In the genomic region with DNA sequence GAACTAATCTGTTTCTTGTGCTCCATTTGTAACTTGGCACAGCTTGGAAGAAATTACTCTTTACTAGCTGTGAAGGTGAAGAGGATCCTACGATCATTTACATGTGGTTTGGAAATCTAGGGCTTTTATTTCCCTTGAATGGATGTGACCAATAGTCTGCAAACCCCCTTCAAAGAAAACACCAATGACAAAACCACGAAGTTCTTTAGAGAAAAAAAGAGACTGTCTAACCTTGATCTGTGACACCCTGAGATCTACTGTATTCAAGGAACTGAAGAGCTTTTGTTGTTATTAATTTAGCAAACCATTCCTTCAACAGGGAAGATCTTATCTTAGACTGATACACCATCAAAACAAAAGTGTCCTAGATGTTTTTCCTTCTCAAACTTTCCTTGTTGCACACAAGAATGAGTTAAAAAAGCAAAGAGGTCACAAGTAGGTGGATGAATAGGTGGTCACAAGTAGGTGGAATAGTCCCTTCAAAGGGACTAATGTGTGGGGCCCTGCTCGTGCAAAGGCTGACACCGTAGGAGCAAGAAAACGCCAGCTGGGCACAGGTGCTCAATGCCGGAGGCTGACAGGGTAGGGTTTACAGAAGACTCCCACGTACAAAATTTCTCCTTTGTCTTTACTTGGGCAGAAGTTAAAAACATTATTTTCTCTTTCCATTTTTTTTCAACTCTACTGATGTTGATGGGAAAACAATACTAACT, we compare ENCODE assay signal across 17 cellular contexts.
A peak's percentile ranks its signal among the peaks of the same experiment; 100 is the strongest.
DNase-seq lines count a peak whose midpoint lies in the region; ATAC-seq and TF ChIP-seq lines count a peak whose summit lies in the region.
"Had no signal": no experiment of that assay in that cellular context is flagged by ENCODE, and none has a peak within 500 bp of the region (broad histone marks: within the 10 kb centered on the region; RNA-seq: fewer than 3 reads in every experiment).

No MANE protein-coding gene starts in this region.

- no peaks in the 10 kb centered on the region for H3K9me2 ChIP-seq in SK-N-SH

- CTCF ChIA-PET in SK-N-SH (lab: Yijun Ruan, JAX) = interaction anchor here (0.7 to 1.3 kb wide), 2 partner anchors 12 to 28 kb away, joined by 3 read pairs; no protein-coding TSS in a partner anchor

- ATAC-seq in SK-N-SH treated with all-trans-retinoic acid at 6 μM for 48 hours = no peak
- ATAC-seq in effector memory CD8-positive, alpha-beta T cell (replicated peaks) = peak; percentile 27
- no peak for ATAC-seq in GM19023 (IDR thresholded peaks at IDR 0.05; ENCODE audit: unreplicated experiment)
- ATAC-seq in HG03354 (IDR thresholded peaks at IDR 0.05; ENCODE audit: poor library complexity, severe bottlenecking, unreplicated experiment) = no peak

- H3K36me3 ChIP-seq in SK-N-SH (replicated peaks in 1 of 2; ENCODE audit: control insufficient read depth in 1 of 2, insufficient read depth in 2 of 2, low read length in 1 of 2) (peaks cover 49 to 75% of the 10 kb centered on the region in 2 experiments), SK-N-MC (ENCODE audit: insufficient read depth, low read length) (peaks cover 23% of the 10 kb centered on the region), osteoblast (ENCODE audit: insufficient read depth, low read length) (peaks cover 36% of the 10 kb centered on the region)
- H3K36me3 ChIP-seq: ovary had no signal

- H3K27ac ChIP-seq in SK-N-SH (ENCODE audit: low read depth in 2 of 2, low read length in 1 of 2) (peak overlapping the region; percentile 77 to 89; a peak in 3 of 4 replicates), SK-N-MC (peak overlapping the region; percentile 22; the same call in 1 of the 2 replicates), osteoblast (ENCODE audit: low read depth, low read length) (peak overlapping the region; percentile 85)
- H3K27ac ChIP-seq: 22Rv1, ovary had no signal

- H3K9me3 ChIP-seq in SK-N-SH (no peaks in the 10 kb centered on the region), SK-N-MC (ENCODE audit: low read depth, low read length) (no peaks in the 10 kb centered on the region), osteoblast (ENCODE audit: low read depth, low read length) (no peaks in the 10 kb centered on the region)
- H3K9me3 ChIP-seq: ovary, sigmoid colon had no signal

- TF ChIP-seq CTCF in SK-N-SH (IDR thresholded peaks at IDR 0.05) (no peak), osteoblast (IDR thresholded peaks at IDR 0.05; ENCODE audit: extremely low read depth, low read depth, low read length) (no peak)

- DNase-seq in SK-N-SH (no peak), SK-N-MC (ENCODE audit: low read depth, low spot score) (no peak), osteoblast (ENCODE audit: insufficient read length, low spot score, missing footprints) (peak; percentile 17), GOT3 (lab: John Stamatoyannopoulos, UW) (no peak)
- DNase-seq in effector memory CD8-positive, alpha-beta T cell = no peak
- DNase-seq: activated CD4-positive, alpha-beta T cell treated with anti-CD3 and anti-CD28 coated beads, Interleukin-2, amount 50 U/mL, for 1 hour; DMS153; kidney; NCI-H2029 treated with DMSO at 0.1 percent for 48 hours; NCI-H526 treated with DMSO at 0.1 percent for 48 hours; ovary; sigmoid colon had no signal

- H3K4me3 ChIP-seq in SK-N-SH (ENCODE audit: low read depth in 2 of 2, low read length in 1 of 2) (no peak overlapping the region), SK-N-MC (no peak overlapping the region), osteoblast (ENCODE audit: insufficient read depth, low read length) (no peak overlapping the region)
- H3K4me3 ChIP-seq: ovary, sigmoid colon had no signal

- H3K27me3 ChIP-seq in SK-N-SH (ENCODE audit: insufficient read depth) = no peaks in the 10 kb centered on the region
- H3K27me3 ChIP-seq in osteoblast (ENCODE audit: insufficient read depth, low read length) = no peaks in the 10 kb centered on the region
- H3K27me3 ChIP-seq: ovary, sigmoid colon had no signal

- WGBS in SK-N-SH (ENCODE audit: low lambda C conversion rate) = 97% methylated on average over 7 of the region's 7 CpGs

- no peak overlapping the region for H3K9ac ChIP-seq in SK-N-SH
- H3K9ac ChIP-seq in SK-N-MC (ENCODE audit: insufficient read length) = no peak overlapping the region

- no peak overlapping the region for H3K4me3 Mint-ChIP-seq in effector memory CD8-positive, alpha-beta T cell
- H3K4me3 Mint-ChIP-seq: brain had no signal

- POLR2A ChIA-PET in SK-N-SH (lab: Yijun Ruan, JAX) = no interaction called here

- no peak for TF ChIP-seq RAD21 in SK-N-SH (IDR thresholded peaks at IDR 0.05; ENCODE audit: low read length)

- peaks cover 26% of the 10 kb centered on the region; the same call in 1 of the 2 replicates for H3K79me2 ChIP-seq in SK-N-SH (ENCODE audit: insufficient read depth)
- H3K79me2 ChIP-seq in osteoblast (ENCODE audit: insufficient read depth, low read length) = peaks cover 21% of the 10 kb centered on the region

- H2AFZ ChIP-seq in SK-N-SH (ENCODE audit: low read depth) (no peak overlapping the region), osteoblast (ENCODE audit: low read length) (no peak overlapping the region)

- peak overlapping the region; percentile 47 to 74 for H3K27ac Mint-ChIP-seq in effector memory CD8-positive, alpha-beta T cell

- no peak overlapping the region for H3K4me2 ChIP-seq in SK-N-SH
- no peak overlapping the region for H3K4me2 ChIP-seq in osteoblast (ENCODE audit: insufficient read depth, low read length)

- peaks cover 21% of the 10 kb centered on the region for H3F3A ChIP-seq in SK-N-SH (replicated peaks; ENCODE audit: insufficient read depth)

- H3K4me1 ChIP-seq in SK-N-SH (ENCODE audit: control insufficient read depth in 1 of 2, insufficient read depth in 2 of 2, low read depth in 1 of 2, low read length in 1 of 2) (peaks cover 21 to 26% of the 10 kb centered on the region in 2 experiments), osteoblast (ENCODE audit: insufficient read depth, low read length) (peaks cover 43% of the 10 kb centered on the region)

- no peaks in the 10 kb centered on the region for H4K20me1 ChIP-seq in SK-N-SH (ENCODE audit: insufficient read depth)
- peaks cover 3% of the 10 kb centered on the region for H4K20me1 ChIP-seq in osteoblast (ENCODE audit: insufficient read depth, low read length)

- peaks cover 57 to 65% of the 10 kb centered on the region in 2 donors for H3K4me1 Mint-ChIP-seq in effector memory CD8-positive, alpha-beta T cell (ENCODE audit: low read depth in 2 of 2)

- TF ChIP-seq EP300 in SK-N-SH (IDR thresholded peaks at IDR 0.05; ENCODE audit: borderline replicate concordance in 1 of 2, low read depth in 1 of 2, low read length in 1 of 2) = no peak

- peaks cover 62% of the 10 kb centered on the region for H3K36me3 Mint-ChIP-seq in effector memory CD8-positive, alpha-beta T cell (ENCODE audit: insufficient read depth)

- no peaks in the 10 kb centered on the region for H3K9me3 Mint-ChIP-seq in effector memory CD8-positive, alpha-beta T cell
- H3K9me3 Mint-ChIP-seq: brain had no signal

- no peaks in the 10 kb centered on the region for H3K27me3 Mint-ChIP-seq in effector memory CD8-positive, alpha-beta T cell

TF ChIP-seq in SK-N-SH, 30 proteins besides CTCF, POLR2A, EP300 and RAD21 (continues in another document):
- TF ChIP-seq EZH2phosphoT487 (IDR thresholded peaks at IDR 0.05; ENCODE audit: borderline replicate concordance, low read depth) (no peak), RCOR1 (IDR thresholded peaks at IDR 0.05; ENCODE audit: low read length) (no peak), MXI1 (IDR thresholded peaks at IDR 0.05; ENCODE audit: low read depth, low read length) (no peak), TAF1 (IDR thresholded peaks at IDR 0.05; ENCODE audit: borderline replicate concordance, low read depth, low read length) (no peak)
- TF ChIP-seq, protein P1, sequence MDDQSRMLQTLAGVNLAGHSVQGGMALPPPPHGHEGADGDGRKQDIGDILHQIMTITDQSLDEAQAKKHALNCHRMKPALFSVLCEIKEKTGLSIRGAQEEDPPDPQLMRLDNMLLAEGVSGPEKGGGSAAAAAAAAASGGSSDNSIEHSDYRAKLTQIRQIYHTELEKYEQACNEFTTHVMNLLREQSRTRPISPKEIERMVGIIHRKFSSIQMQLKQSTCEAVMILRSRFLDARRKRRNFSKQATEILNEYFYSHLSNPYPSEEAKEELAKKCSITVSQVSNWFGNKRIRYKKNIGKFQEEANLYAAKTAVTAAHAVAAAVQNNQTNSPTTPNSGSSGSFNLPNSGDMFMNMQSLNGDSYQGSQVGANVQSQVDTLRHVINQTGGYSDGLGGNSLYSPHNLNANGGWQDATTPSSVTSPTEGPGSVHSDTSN (IDR thresholded peaks at IDR 0.05) = no peak
- TF ChIP-seq, protein P2, sequence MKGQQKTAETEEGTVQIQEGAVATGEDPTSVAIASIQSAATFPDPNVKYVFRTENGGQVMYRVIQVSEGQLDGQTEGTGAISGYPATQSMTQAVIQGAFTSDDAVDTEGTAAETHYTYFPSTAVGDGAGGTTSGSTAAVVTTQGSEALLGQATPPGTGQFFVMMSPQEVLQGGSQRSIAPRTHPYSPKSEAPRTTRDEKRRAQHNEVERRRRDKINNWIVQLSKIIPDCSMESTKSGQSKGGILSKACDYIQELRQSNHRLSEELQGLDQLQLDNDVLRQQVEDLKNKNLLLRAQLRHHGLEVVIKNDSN (IDR thresholded peaks at IDR 0.05; ENCODE audit: borderline replicate concordance, low read depth) = no peak

TF ChIP-seq in SK-N-SH treated with all-trans-retinoic acid at 6 μM for 48 hours, 23 proteins besides CTCF, POLR2A, EP300 and RAD21 (continues in another document):
- no peak for TF ChIP-seq ZNF8 (CRISPR knock-in tag; IDR thresholded peaks at IDR 0.05)
- TF ChIP-seq ZFP3 (CRISPR knock-in tag; IDR thresholded peaks at IDR 0.05) = no peak
- TF ChIP-seq TCF4 (CRISPR knock-in tag; IDR thresholded peaks at IDR 0.05; ENCODE audit: borderline replicate concordance) = no peak

Comparison
In these comparisons a context has a peak if more than half of its experiments do, and no peak if none do; other contexts are left out.
1. H3K27ac ChIP-seq: peak in every context shown above with its lines; median percentile 85 in osteoblast; 83 in SK-N-SH; 22 in SK-N-MC.